In genomic region chr15:72787521-72787920, GRCh38 we compare ENCODE assay signal across 17 cellular contexts.
"Had no signal": no experiment of that assay in that cellular context is flagged by ENCODE, and none has a peak within 500 bp of the region (broad histone marks: within the 10 kb centered on the region; RNA-seq: fewer than 3 reads in every experiment).

No MANE protein-coding gene starts in this region.

- H3K27me3 ChIP-seq: sigmoid colon, vagina had no signal

- ATAC-seq: activated CD4-positive, CD25-positive, alpha-beta regulatory T cell treated with anti-CD3 and anti-CD28 coated beads, Interleukin-2, amount 50 U/mL, for 24 hours; activated T-cell treated with anti-CD3 and anti-CD28 coated beads, Interleukin-2, amount 50 U/mL, for 4 hours; left ventricle myocardium superior; mucosa of descending colon; psoas muscle had no signal

- H3K9me3 ChIP-seq: mucosa of descending colon, psoas muscle, sigmoid colon, vagina had no signal

- H3K9me3 Mint-ChIP-seq: activated naive CD8-positive, alpha-beta T cell treated with anti-CD3 and anti-CD28 coated beads for 36 hours; activated T-cell treated with anti-CD3 and anti-CD28 coated beads, Interleukin-2, amount 50 U/mL, for 4 hours; memory B cell; nephron progenitor cell had no signal

- H3K27me3 Mint-ChIP-seq: activated naive CD8-positive, alpha-beta T cell treated with anti-CD3 and anti-CD28 coated beads for 36 hours; memory B cell had no signal

- DNase-seq: activated naive CD8-positive, alpha-beta T cell treated with anti-CD3 and anti-CD28 coated beads for 36 hours; activated T-cell treated with anti-CD3 and anti-CD28 coated beads, Interleukin-2, amount 50 U/mL, for 4 hours; foreskin melanocyte; kidney glomerular epithelial cell; left ventricle myocardium superior; mucosa of descending colon; nephron progenitor cell; psoas muscle; sigmoid colon; stimulated activated CD4-positive, alpha-beta T cell treated with anti-CD3 and anti-CD28 coated beads, Interleukin-12 subunit alpha, Interleukin-12 subunit beta, amount 100 ng/mL, for 4 hours; stimulated activated CD4-positive, alpha-beta T cell treated with anti-CD3 and anti-CD28 coated beads, Interleukin-2, amount 100 ng/mL, for 24 hours; T-helper 9 cell had no signal

- H3K4me3 Mint-ChIP-seq: activated naive CD8-positive, alpha-beta T cell treated with anti-CD3 and anti-CD28 coated beads for 36 hours; memory B cell; nephron progenitor cell had no signal

- H3K27ac Mint-ChIP-seq: activated naive CD8-positive, alpha-beta T cell treated with anti-CD3 and anti-CD28 coated beads for 36 hours; memory B cell; nephron progenitor cell had no signal

- H3K36me3 ChIP-seq: sigmoid colon, vagina had no signal

- H3K4me3 ChIP-seq: coronary artery, mucosa of descending colon, psoas muscle, sigmoid colon, vagina had no signal

- H3K27ac ChIP-seq: epithelial cell of prostate, psoas muscle, vagina had no signal
